In the genomic region with DNA sequence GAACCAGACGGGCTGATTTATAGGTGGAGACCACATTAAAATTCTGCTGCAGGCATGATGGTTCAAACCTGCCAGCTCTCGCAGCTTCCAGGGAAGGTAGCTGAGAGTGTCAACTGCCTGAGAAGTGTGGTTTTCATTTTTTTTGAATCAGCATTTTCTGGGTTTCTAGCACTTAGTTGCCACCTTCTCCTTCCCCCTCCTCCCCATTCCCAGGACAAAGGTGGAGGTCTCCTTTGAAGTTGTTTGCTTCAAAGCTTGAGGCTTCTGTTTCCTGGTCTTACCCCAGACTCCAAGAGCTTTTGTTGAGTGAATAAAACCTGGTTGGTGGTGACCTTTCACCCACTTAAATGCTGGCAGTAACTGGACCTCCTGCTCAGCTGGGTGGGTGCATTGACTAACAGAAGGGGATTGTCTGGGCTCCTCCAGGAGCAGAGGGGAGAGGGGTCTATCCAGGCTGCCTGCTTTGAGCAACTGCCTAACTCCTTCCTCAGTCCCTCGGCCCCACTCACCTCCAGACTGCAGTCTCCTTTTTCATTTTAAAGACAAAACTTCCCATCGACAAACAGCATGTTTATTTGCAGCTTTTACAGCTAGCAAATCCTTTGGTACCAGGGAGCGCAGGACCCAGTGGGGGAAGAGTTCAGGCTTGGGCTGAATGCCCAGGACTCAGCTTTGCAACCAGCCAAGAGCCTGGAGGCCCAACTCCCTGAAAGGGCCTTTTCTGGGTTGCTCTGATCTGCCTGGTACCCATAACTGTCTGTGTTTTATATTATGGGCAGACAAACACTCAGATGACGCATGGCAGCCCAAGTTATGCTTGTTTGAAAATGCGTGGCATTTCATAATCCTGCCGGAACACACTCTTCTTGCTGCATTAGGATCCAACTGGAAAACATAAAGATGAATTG, we compare ENCODE assay signal across 8 cellular contexts. TPM values are rescaled to one million over a fixed set of nuclear protein-coding genes. Genes with fewer than 3 reads are reported as not detected.
A peak's percentile ranks its signal among the peaks of the same experiment; 100 is the strongest.
DNase-seq lines count a peak whose midpoint lies in the region; ATAC-seq and TF ChIP-seq lines count a peak whose summit lies in the region.

No MANE protein-coding gene starts in this region.

- WGBS in IMR-90 (ENCODE audit: extremely low coverage in 2 of 2, insufficient read length in 1 of 2), 2 experiments, result no CpG with 5 or more reads among the region's 8 CpGs
- WGBS in suprapubic skin, result 21% methylated on average over 8 of the region's 8 CpGs

- intact Hi-C loops in IMR-90 (cut with micrococcal nuclease) (loop anchor here (1.0 to 2.0 kb wide), 3 partner anchors 44 to 168 kb away; no protein-coding TSS in a partner anchor), left lung (cut with DNase I) (loop anchor here in 1 of 2 donors (5.0 kb wide), 1 partner anchor 37 kb away; no protein-coding TSS in a partner anchor)

- peaks cover 3 to 35% of the 10 kb centered on the region in 2 experiments for H3K79me1 ChIP-seq in IMR-90 (ENCODE audit: low read depth in 1 of 2, low read length in 2 of 2)

- dilution Hi-C loops in IMR-90 (cut with HindIII; ENCODE audit: low sequenced_read_pairs, unreplicated experiment), result no loop called here

- peaks cover 42% of the 10 kb centered on the region for H3K27me3 Mint-ChIP-seq in activated CD4-positive, alpha-beta T cell treated with anti-CD3 and anti-CD28 coated beads, Interleukin-2, amount 10 ng/mL, durations not matched to agents 7 days and 5 days

- H3K14ac ChIP-seq in IMR-90 (replicated peaks; ENCODE audit: low read depth, low read length), result peak overlapping the region; percentile 32

- no peak overlapping the region for H2AFZ ChIP-seq in IMR-90 (replicated peaks; ENCODE audit: low read length, poor library complexity)

- H3K56ac ChIP-seq in IMR-90 (ENCODE audit: extremely low read depth, insufficient read depth, low read length), result no peak overlapping the region

- in situ Hi-C loops in IMR-90 (cut with MboI; ENCODE audit: low sequenced_read_pairs), result loop anchor here (5.0 kb wide), 1 partner anchor 42 kb away; no protein-coding TSS in a partner anchor

- DNase-seq in IMR-90, result peak; percentile 89
- peak; percentile 92 for DNase-seq in coronary artery (ENCODE audit: low spot score)
- DNase-seq in left lung, result peak in 1 of 2 donors; percentile 40
- DNase-seq in suprapubic skin (ENCODE audit: low spot score in 2 of 2), result peak; percentile 89
- no peak for DNase-seq in NCI-H510A (lab: John Stamatoyannopoulos, UW)
- DNase-seq in activated CD4-positive, alpha-beta T cell treated with anti-CD3 and anti-CD28 coated beads, Interleukin-2, amount 10 ng/mL, durations not matched to agents 7 days and 5 days, result no peak
- no peak for DNase-seq in NOMO-1 treated with dmso at 0.1 percent for 144 hours (lab: John Stamatoyannopoulos, UW; ENCODE audit: unreplicated experiment)

- no peak overlapping the region for H3K4me3 Mint-ChIP-seq in activated CD4-positive, alpha-beta T cell treated with anti-CD3 and anti-CD28 coated beads, Interleukin-2, amount 10 ng/mL, durations not matched to agents 7 days and 5 days

- H3K9me3 ChIP-seq in IMR-90 (ENCODE audit: control insufficient read depth, insufficient read depth, low read length) (no peaks in the 10 kb centered on the region), left lung (no peaks in the 10 kb centered on the region), suprapubic skin (no peaks in the 10 kb centered on the region)

- H2BK20ac ChIP-seq in IMR-90 (ENCODE audit: low read depth, low read length), result no peak overlapping the region

- H3K23ac ChIP-seq in IMR-90 (ENCODE audit: low read depth, low read length), result peak overlapping the region; percentile 0; the same call in 1 of the 2 replicates

- no TSS peak for BruUV-seq in IMR-90 (replicated peaks; lab: Mats Ljungman, UMichigan)

- no peak overlapping the region for H2AK5ac ChIP-seq in IMR-90 (ENCODE audit: low read depth, low read length)

- no peaks in the 10 kb centered on the region for H3K9me3 Mint-ChIP-seq in activated CD4-positive, alpha-beta T cell treated with anti-CD3 and anti-CD28 coated beads, Interleukin-2, amount 10 ng/mL, durations not matched to agents 7 days and 5 days

- H3K4ac ChIP-seq in IMR-90 (ENCODE audit: low read depth, low read length), result peak overlapping the region; percentile 11

- H3K27me3 ChIP-seq in IMR-90 (ENCODE audit: control insufficient read depth, insufficient read depth, low read length) (no peaks in the 10 kb centered on the region), left lung (no peaks in the 10 kb centered on the region), suprapubic skin (no peaks in the 10 kb centered on the region)

- H4K20me1 ChIP-seq in IMR-90 (ENCODE audit: insufficient read depth, low read length), result peaks cover 39% of the 10 kb centered on the region

- TF ChIP-seq CTCF in IMR-90 (conservative IDR thresholded peaks at IDR 0.05; ENCODE audit: low read depth, low read length), result no peak
- TF ChIP-seq CTCF in coronary artery (IDR thresholded peaks at IDR 0.05), result no peak
- no peak for TF ChIP-seq CTCF in left lung (IDR thresholded peaks at IDR 0.05)
- TF ChIP-seq CTCF in suprapubic skin (IDR thresholded peaks at IDR 0.05), result no peak

- peaks cover 7% of the 10 kb centered on the region for H3K4me1 Mint-ChIP-seq in activated CD4-positive, alpha-beta T cell treated with anti-CD3 and anti-CD28 coated beads, Interleukin-2, amount 10 ng/mL, durations not matched to agents 7 days and 5 days

- peak; percentile 30 for ATAC-seq in IMR-90 (ENCODE audit: low read depth)
- peak; percentile 9 for ATAC-seq in left lung
- ATAC-seq in HG03159 (IDR thresholded peaks at IDR 0.05; ENCODE audit: unreplicated experiment), result no peak

- H2BK15ac ChIP-seq in IMR-90 (ENCODE audit: low read depth, low read length), result no peak overlapping the region

- peak overlapping the region; percentile 44 for H3K9ac ChIP-seq in IMR-90 (ENCODE audit: low read depth, low read length)

- CTCF ChIA-PET in IMR-90 (lab: Yijun Ruan, JAX), result interaction anchor here (1.0 to 2.0 kb wide), 3 partner anchors 12 to 72 kb away, joined by 3 to 6 read pairs (median 4); no protein-coding TSS in a partner anchor
- CTCF ChIA-PET in activated CD4-positive, alpha-beta T cell treated with anti-CD3 and anti-CD28 coated beads, Interleukin-2, amount 10 ng/mL, durations not matched to agents 7 days and 5 days (lab: Charles Lee), result interaction anchor here (0.6 to 1.5 kb wide), 7 partner anchors 19 to 416 kb away, joined by 3 read pairs; no protein-coding TSS in a partner anchor

- peak overlapping the region; percentile 61 for H2BK5ac ChIP-seq in IMR-90 (ENCODE audit: low read depth, low read length, poor library complexity, severe bottlenecking)

- H3K9me1 ChIP-seq in IMR-90 (ENCODE audit: insufficient read depth, low read length), result peaks cover 4% of the 10 kb centered on the region

- H3K27ac ChIP-seq in IMR-90 (ENCODE audit: insufficient read depth, low read length) (peak overlapping the region; percentile 52), coronary artery (peak overlapping the region; percentile 96 to 98), left lung (peak overlapping the region; percentile 95 to 99), suprapubic skin (peak overlapping the region; percentile 99)

- H3K18ac ChIP-seq in IMR-90 (ENCODE audit: low read depth, low read length), result peak overlapping the region; percentile 20

- H3K36me3 ChIP-seq in IMR-90 (ENCODE audit: control insufficient read depth, insufficient read depth, low read length) (peaks cover 6% of the 10 kb centered on the region), left lung (peaks cover 3 to 7% of the 10 kb centered on the region in 2 donors), suprapubic skin (peaks cover 16% of the 10 kb centered on the region)

- TF ChIP-seq POLR2A in IMR-90 (IDR thresholded peaks at IDR 0.05; ENCODE audit: low read depth, low read length), result peak; percentile 94
- peak in 1 of 2 donors; percentile 71 for TF ChIP-seq POLR2A in suprapubic skin (IDR thresholded peaks at IDR 0.05)

- peak overlapping the region; percentile 42 for H3K4me2 ChIP-seq in IMR-90 (ENCODE audit: low read depth, low read length)

- no peak overlapping the region for H3K4me3 ChIP-seq in IMR-90 (ENCODE audit: insufficient read depth, low read depth, low read length)
- H3K4me3 ChIP-seq in coronary artery, result peak overlapping the region; percentile 96
- peak overlapping the region in 1 of 2 donors; percentile 87 for H3K4me3 ChIP-seq in left lung
- peak overlapping the region; percentile 79 for H3K4me3 ChIP-seq in suprapubic skin

- no peak overlapping the region for H3K27ac Mint-ChIP-seq in activated CD4-positive, alpha-beta T cell treated with anti-CD3 and anti-CD28 coated beads, Interleukin-2, amount 10 ng/mL, durations not matched to agents 7 days and 5 days

- H4K5ac ChIP-seq in IMR-90 (ENCODE audit: low read depth, low read length), result peak overlapping the region; percentile 26

- POLR2A ChIA-PET in IMR-90 (lab: Charles Lee; ENCODE audit: unreplicated experiment), result interaction anchor here (0.5 to 1.2 kb wide), 6 partner anchors 30 to 323 kb away, joined by 3 to 4 read pairs (median 3); no protein-coding TSS in a partner anchor
- POLR2A ChIA-PET in activated CD4-positive, alpha-beta T cell treated with anti-CD3 and anti-CD28 coated beads, Interleukin-2, amount 10 ng/mL, durations not matched to agents 7 days and 5 days (lab: Charles Lee), result no interaction called here

- TF ChIP-seq RAD21 in IMR-90 (IDR thresholded peaks at IDR 0.05; ENCODE audit: low read length), result peak; percentile 27

- no peak overlapping the region for H4K8ac ChIP-seq in IMR-90 (ENCODE audit: low read depth in 2 of 2, low read length in 2 of 2)

- H4K91ac ChIP-seq in IMR-90 (ENCODE audit: insufficient read depth, low read depth, low read length), result no peak overlapping the region

- H2AK9ac ChIP-seq in IMR-90 (replicated peaks; ENCODE audit: low read depth, low read length, poor library complexity), result no peak overlapping the region

- peaks cover 12% of the 10 kb centered on the region for H3K4me1 ChIP-seq in IMR-90 (ENCODE audit: control insufficient read depth, insufficient read depth, low read length)
- peaks cover 6 to 37% of the 10 kb centered on the region in 2 donors for H3K4me1 ChIP-seq in left lung
- peaks cover 39% of the 10 kb centered on the region for H3K4me1 ChIP-seq in suprapubic skin

- H3K36me3 Mint-ChIP-seq in activated CD4-positive, alpha-beta T cell treated with anti-CD3 and anti-CD28 coated beads, Interleukin-2, amount 10 ng/mL, durations not matched to agents 7 days and 5 days (ENCODE audit: low read depth), result no peaks in the 10 kb centered on the region

- no peak overlapping the region; the same call in 1 of the 2 replicates for H2BK120ac ChIP-seq in IMR-90 (ENCODE audit: low read depth, low read length)

- TF ChIP-seq EP300 in suprapubic skin (IDR thresholded peaks at IDR 0.05), result peak; percentile 70

TF ChIP-seq in IMR-90, 13 proteins besides CTCF, POLR2A, EP300 and RAD21 (continues in another document):
- TF ChIP-seq RFX5 (IDR thresholded peaks at IDR 0.05; ENCODE audit: low read depth, low read length), result no peak

RNA-seq across cellular contexts. Expression of a gene that starts 3.6 kb away (rescaled TPM):
- total RNA-seq in IMR-90 (2012; rRNA removed), result 112 and 151 TPM in 2 replicates
- polyA plus RNA-seq in IMR-90 (2012; rRNA removed), result 149 and 201 TPM in 2 replicates
- 238 and 364 TPM in 2 replicates for polyA plus RNA-seq in IMR-90 (2012; cell fraction: cytosol; rRNA removed)
- polyA plus RNA-seq in IMR-90 (2012; cell fraction: nucleus; rRNA removed; ENCODE audit: low replicate concordance), result 195 and 365 TPM in 2 replicates
- 100 to 1,000 TPM; 116 to 124 TPM for total RNA-seq in left lung
- 100 to 1,000 TPM; 404 to 719 (median 568) TPM for total RNA-seq in suprapubic skin
- total RNA-seq in activated CD4-positive, alpha-beta T cell treated with anti-CD3 and anti-CD28 coated beads, Interleukin-2, amount 10 ng/mL, durations not matched to agents 7 days and 5 days, result under 1 TPM; 0.52 to 0.67 TPM

Comparison
In these comparisons a context has a peak if more than half of its experiments do, and no peak if none do; other contexts are left out.
1. DNase-seq: peak in IMR-90 (single experiment), coronary artery (single experiment) and suprapubic skin (2 of 2); none in NCI-H510A (single experiment), activated CD4-positive, alpha-beta T cell treated with anti-CD3 and anti-CD28 coated beads, Interleukin-2, amount 10 ng/mL, durations not matched to agents 7 days and 5 days (single experiment) and NOMO-1 treated with dmso at 0.1 percent for 144 hours (single experiment).
2. RNA of a gene that starts 3.6 kb away (total RNA-seq): 404 to 719 TPM in suprapubic skin, 116 to 124 TPM in left lung and 112 to 151 TPM in IMR-90; 0.52 to 0.67 TPM in activated CD4-positive, alpha-beta T cell treated with anti-CD3 and anti-CD28 coated beads, Interleukin-2, amount 10 ng/mL, durations not matched to agents 7 days and 5 days; every median in the first group is over 10 times any median in the second.
3. Peak in every context shown above with its lines, with median percentiles within 50 percentile points of each other: H3K27ac ChIP-seq.